Comparison of ENCODE assay signal across 8 cellular contexts in genomic region chr11:76152086-76152658, GRCh38.
DNase-seq lines count a peak whose midpoint lies in the region; ATAC-seq and TF ChIP-seq lines count a peak whose summit lies in the region.

No MANE protein-coding gene starts in this region.

- ATAC-seq in HG02623 (IDR thresholded peaks at IDR 0.05; ENCODE audit: unreplicated experiment): peak; percentile 61

- H3K4me3 ChIP-seq in mucosa of stomach (ENCODE audit: low read length): no peak overlapping the region

- H3K4me1 ChIP-seq in mucosa of stomach (ENCODE audit: control insufficient read depth, insufficient read depth, low read length): peaks cover 31% of the 10 kb centered on the region

- no peaks in the 10 kb centered on the region for H3K9me3 ChIP-seq in mucosa of stomach (ENCODE audit: control insufficient read depth, low read length)

- no peaks in the 10 kb centered on the region for H3K36me3 ChIP-seq in mucosa of stomach (ENCODE audit: control insufficient read depth, insufficient read depth, low read length)

- no peak for TF ChIP-seq POLR2A in erythroblast (IDR thresholded peaks at IDR 0.05; ENCODE audit: low read length)

- TF ChIP-seq CTCF in GM10266 (IDR thresholded peaks at IDR 0.05; ENCODE audit: control insufficient read depth, insufficient read depth, low read depth, missing control alignments): peak; percentile 98

- DNase-seq in GM10266 (ENCODE audit: extremely low spot score): peak; percentile 86
- peak; percentile 45 to 87 for DNase-seq in NCI-H526 (lab: John Stamatoyannopoulos, UW)
- DNase-seq in activated CD8-positive, alpha-beta memory T cell treated with anti-CD3 and anti-CD28 coated beads, Interleukin-2, amount 50 U/mL, for 24 hours (ENCODE audit: extremely low read depth): peak; percentile 62
- DNase-seq in erythroblast (lab: John Stamatoyannopoulos, UW): peak; percentile 82 to 91
- DNase-seq in stimulated activated CD8-positive, alpha-beta memory T cell treated with anti-CD3 and anti-CD28 coated beads, Interleukin-4, amount 100 ng/mL, for 4 hours (ENCODE audit: low read depth in 2 of 2, low spot score in 1 of 2): peak; percentile 59 to 64
- DNase-seq in cortex of kidney (lab: John Stamatoyannopoulos, UW): no peak

- peak overlapping the region; percentile 51 for H3K9ac ChIP-seq in mucosa of stomach (ENCODE audit: low read length)

- no peaks in the 10 kb centered on the region for H3K27me3 ChIP-seq in mucosa of stomach (ENCODE audit: control insufficient read depth, insufficient read depth, low read length)
